In the genomic region with DNA sequence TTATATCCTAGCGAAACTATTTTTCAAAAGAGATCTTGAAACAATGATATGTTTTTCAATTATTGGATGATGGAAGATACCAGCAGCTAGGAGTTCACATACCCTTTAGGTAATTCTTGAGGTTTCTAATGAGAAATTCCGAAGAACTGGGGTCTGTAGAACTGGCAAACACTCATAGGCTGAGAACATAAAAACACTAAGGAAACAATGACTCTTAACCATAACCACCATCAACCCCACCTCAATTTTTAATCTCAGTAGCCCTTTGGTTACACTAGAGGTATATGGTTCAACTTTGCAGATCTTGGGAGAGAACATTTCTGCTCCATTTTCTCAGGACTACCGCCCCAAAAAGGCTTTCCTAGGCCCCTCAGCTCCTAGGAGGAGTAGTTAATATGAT, we compare ENCODE assay signal across 22 cellular contexts.
DNase-seq lines count a peak whose midpoint lies in the region; ATAC-seq lines count a peak whose summit lies in the region.
"Had no signal": no experiment of that assay in that cellular context is flagged by ENCODE, and none has a peak within 500 bp of the region (broad histone marks: within the 10 kb centered on the region; RNA-seq: fewer than 3 reads in every experiment).

No MANE protein-coding gene starts in this region.

- no peaks in the 10 kb centered on the region for H3K27me3 Mint-ChIP-seq in activated naive CD8-positive, alpha-beta T cell
- no peaks in the 10 kb centered on the region for H3K27me3 Mint-ChIP-seq in activated naive CD8-positive, alpha-beta T cell treated with anti-CD3 and anti-CD28 coated beads for 36 hours
- H3K27me3 Mint-ChIP-seq in activated naive CD8-positive, alpha-beta T cell treated with anti-CD3 and anti-CD28 coated beads, Interleukin-2, amount 50 U/mL, for 24 hours: no peaks in the 10 kb centered on the region
- H3K27me3 Mint-ChIP-seq in stimulated activated naive CD8-positive, alpha-beta T cell treated with anti-CD3 and anti-CD28 coated beads, Interleukin-15, Interleukin-2, amounts not matched to agents 100 ng/mL and 50 ng/mL, for 24 hours: no peaks in the 10 kb centered on the region
- H3K27me3 Mint-ChIP-seq: CD4-positive, alpha-beta memory T cell; CD4-positive, CD25-positive, alpha-beta regulatory T cell; CD8-positive, alpha-beta memory T cell had no signal

- no peaks in the 10 kb centered on the region for H3K4me1 Mint-ChIP-seq in activated naive CD8-positive, alpha-beta T cell (ENCODE audit: low read depth)
- peaks cover 6% of the 10 kb centered on the region for H3K4me1 Mint-ChIP-seq in activated naive CD8-positive, alpha-beta T cell treated with anti-CD3 and anti-CD28 coated beads for 36 hours
- H3K4me1 Mint-ChIP-seq in activated naive CD8-positive, alpha-beta T cell treated with anti-CD3 and anti-CD28 coated beads, Interleukin-2, amount 50 U/mL, for 24 hours: peaks cover 16% of the 10 kb centered on the region
- H3K4me1 Mint-ChIP-seq in stimulated activated naive CD8-positive, alpha-beta T cell treated with anti-CD3 and anti-CD28 coated beads, Interleukin-15, Interleukin-2, amounts not matched to agents 100 ng/mL and 50 ng/mL, for 24 hours (ENCODE audit: low read depth): peaks cover 14% of the 10 kb centered on the region
- H3K4me1 Mint-ChIP-seq: CD14-positive monocyte; CD4-positive, alpha-beta memory T cell; CD8-positive, alpha-beta memory T cell had no signal

- peak overlapping the region; percentile 28 for H3K27ac Mint-ChIP-seq in activated naive CD8-positive, alpha-beta T cell
- H3K27ac Mint-ChIP-seq in activated naive CD8-positive, alpha-beta T cell treated with anti-CD3 and anti-CD28 coated beads for 36 hours: no peak overlapping the region
- H3K27ac Mint-ChIP-seq in activated naive CD8-positive, alpha-beta T cell treated with anti-CD3 and anti-CD28 coated beads, Interleukin-2, amount 50 U/mL, for 24 hours: peak overlapping the region; percentile 3
- H3K27ac Mint-ChIP-seq in stimulated activated naive CD8-positive, alpha-beta T cell treated with anti-CD3 and anti-CD28 coated beads, Interleukin-15, Interleukin-2, amounts not matched to agents 100 ng/mL and 50 ng/mL, for 24 hours: peak overlapping the region; percentile 22

- H3K4me3 Mint-ChIP-seq in activated naive CD8-positive, alpha-beta T cell: no peak overlapping the region
- H3K4me3 Mint-ChIP-seq in activated naive CD8-positive, alpha-beta T cell treated with anti-CD3 and anti-CD28 coated beads for 36 hours: no peak overlapping the region
- H3K4me3 Mint-ChIP-seq in activated naive CD8-positive, alpha-beta T cell treated with anti-CD3 and anti-CD28 coated beads, Interleukin-2, amount 50 U/mL, for 24 hours: no peak overlapping the region
- no peak overlapping the region for H3K4me3 Mint-ChIP-seq in stimulated activated naive CD8-positive, alpha-beta T cell treated with anti-CD3 and anti-CD28 coated beads, Interleukin-15, Interleukin-2, amounts not matched to agents 100 ng/mL and 50 ng/mL, for 24 hours
- H3K4me3 Mint-ChIP-seq: CD14-positive monocyte; CD4-positive, alpha-beta memory T cell; CD4-positive, CD25-positive, alpha-beta regulatory T cell; CD8-positive, alpha-beta memory T cell had no signal

- no peaks in the 10 kb centered on the region for H3K9me3 Mint-ChIP-seq in activated naive CD8-positive, alpha-beta T cell (ENCODE audit: low read depth)
- no peaks in the 10 kb centered on the region for H3K9me3 Mint-ChIP-seq in activated naive CD8-positive, alpha-beta T cell treated with anti-CD3 and anti-CD28 coated beads for 36 hours
- H3K9me3 Mint-ChIP-seq in activated naive CD8-positive, alpha-beta T cell treated with anti-CD3 and anti-CD28 coated beads, Interleukin-2, amount 50 U/mL, for 24 hours: no peaks in the 10 kb centered on the region
- H3K9me3 Mint-ChIP-seq in stimulated activated naive CD8-positive, alpha-beta T cell treated with anti-CD3 and anti-CD28 coated beads, Interleukin-15, Interleukin-2, amounts not matched to agents 100 ng/mL and 50 ng/mL, for 24 hours: no peaks in the 10 kb centered on the region
- H3K9me3 Mint-ChIP-seq: CD14-positive monocyte; CD4-positive, alpha-beta memory T cell; CD4-positive, CD25-positive, alpha-beta regulatory T cell; CD8-positive, alpha-beta memory T cell had no signal

- no peaks in the 10 kb centered on the region for H3K36me3 Mint-ChIP-seq in activated naive CD8-positive, alpha-beta T cell
- H3K36me3 Mint-ChIP-seq in activated naive CD8-positive, alpha-beta T cell treated with anti-CD3 and anti-CD28 coated beads for 36 hours: peaks cover 11% of the 10 kb centered on the region
- H3K36me3 Mint-ChIP-seq in activated naive CD8-positive, alpha-beta T cell treated with anti-CD3 and anti-CD28 coated beads, Interleukin-2, amount 50 U/mL, for 24 hours (ENCODE audit: low read depth): peaks cover 21% of the 10 kb centered on the region
- H3K36me3 Mint-ChIP-seq in stimulated activated naive CD8-positive, alpha-beta T cell treated with anti-CD3 and anti-CD28 coated beads, Interleukin-15, Interleukin-2, amounts not matched to agents 100 ng/mL and 50 ng/mL, for 24 hours (ENCODE audit: low read depth): peaks cover 20% of the 10 kb centered on the region

- ATAC-seq in activated naive CD8-positive, alpha-beta T cell treated with anti-CD3 and anti-CD28 coated beads, Interleukin-2, amount 50 U/mL, for 24 hours: peak; percentile 76
- ATAC-seq in HG02678 (IDR thresholded peaks at IDR 0.05; ENCODE audit: unreplicated experiment): no peak
- ATAC-seq: GM12878 had no signal

- no peak for DNase-seq in activated naive CD8-positive, alpha-beta T cell treated with anti-CD3 and anti-CD28 coated beads for 36 hours
- DNase-seq in activated naive CD8-positive, alpha-beta T cell treated with anti-CD3 and anti-CD28 coated beads, Interleukin-2, amount 50 U/mL, for 24 hours: no peak
- DNase-seq: 8988T; ACHN; BE2C; C1 segment of cervical spinal cord; CD4-positive, alpha-beta memory T cell; CD4-positive, CD25-positive, alpha-beta regulatory T cell; CD8-positive, alpha-beta memory T cell; COR-L47; DMS 273 treated with DMSO at 0.1 percent for 48 hours; DMS153; DMS53; DMS79; DND-41; EL; GDM1 had no signal
